In genomic region chr9:128688501-128689292, GRCh38 we compare ENCODE assay signal across 8 cellular contexts. TPM values are rescaled to one million over a fixed set of nuclear protein-coding genes. Genes with fewer than 3 reads are reported as not detected.
DNase-seq lines count a peak whose midpoint lies in the region; ATAC-seq and TF ChIP-seq lines count a peak whose summit lies in the region.

A gene with protein sequence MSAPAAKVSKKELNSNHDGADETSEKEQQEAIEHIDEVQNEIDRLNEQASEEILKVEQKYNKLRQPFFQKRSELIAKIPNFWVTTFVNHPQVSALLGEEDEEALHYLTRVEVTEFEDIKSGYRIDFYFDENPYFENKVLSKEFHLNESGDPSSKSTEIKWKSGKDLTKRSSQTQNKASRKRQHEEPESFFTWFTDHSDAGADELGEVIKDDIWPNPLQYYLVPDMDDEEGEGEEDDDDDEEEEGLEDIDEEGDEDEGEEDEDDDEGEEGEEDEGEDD (plus strand): TSS chr9:128689222. CDS start chr9:128689583, 361 bp downstream.

- H3K4me1 ChIP-seq in gastroesophageal sphincter: peaks cover 4 to 49% (median 21%) of the 10 kb centered on the region in 3 donors

- in situ Hi-C loops in G401 (cut with HindIII; ENCODE audit: low sequenced_read_pairs): no loop called here

- DNase-seq in G401 (ENCODE audit: low spot score): peak; percentile 90
- DNase-seq in HEK293T (ENCODE audit: extremely low spot score): peak; percentile 97
- peak; percentile 95 for DNase-seq in NAMALWA (ENCODE audit: low spot score)
- no peak for DNase-seq in SK-N-MC (ENCODE audit: low read depth, low spot score)
- peak; percentile 93 for DNase-seq in activated naive CD4-positive, alpha-beta T cell treated with anti-CD3 and anti-CD28 coated beads, Interleukin-2, amount 10 ng/mL, durations not matched to agents 7 days and 5 days
- peak in 55 of 56 donors; percentile 52 to 94 (median 85) for DNase-seq in nucleus accumbens (lab: John Stamatoyannopoulos, UW)
- DNase-seq in superior temporal gyrus (ENCODE audit: extremely low spot score): peak; percentile 89

- H3K4me3 ChIP-seq in SK-N-MC: peak within 1 kb of the TSS; percentile 91
- H3K4me3 ChIP-seq in gastroesophageal sphincter: peak within 1 kb of the TSS; percentile 71 to 95

- H3K9me3 ChIP-seq in SK-N-MC (ENCODE audit: low read depth, low read length) (no peaks in the 10 kb centered on the region), gastroesophageal sphincter (no peaks in the 10 kb centered on the region)

- H3K27me3 Mint-ChIP-seq in activated naive CD4-positive, alpha-beta T cell treated with anti-CD3 and anti-CD28 coated beads, Interleukin-2, amount 10 ng/mL, durations not matched to agents 7 days and 5 days: no peaks in the 10 kb centered on the region

- H3K27ac Mint-ChIP-seq in activated naive CD4-positive, alpha-beta T cell treated with anti-CD3 and anti-CD28 coated beads, Interleukin-2, amount 10 ng/mL, durations not matched to agents 7 days and 5 days: peak within 1 kb of the TSS; percentile 99

- peak in 1 of 4 experiments; percentile 26 for TF ChIP-seq CTCF in gastroesophageal sphincter (IDR thresholded peaks at IDR 0.05)

- no peaks in the 10 kb centered on the region for H3K9me3 Mint-ChIP-seq in activated naive CD4-positive, alpha-beta T cell treated with anti-CD3 and anti-CD28 coated beads, Interleukin-2, amount 10 ng/mL, durations not matched to agents 7 days and 5 days

- peak; percentile 96 for ATAC-seq in gastroesophageal sphincter

- WGBS in gastroesophageal sphincter (ENCODE audit: low coverage in 1 of 2), 2 donors: 50 to 60% methylated on average over 1 to 4 of the region's 93 CpGs

- TF ChIP-seq POLR2A in gastroesophageal sphincter (IDR thresholded peaks at IDR 0.05): peak in 1 of 2 donors; percentile 97

- TF ChIP-seq EP300 in gastroesophageal sphincter (IDR thresholded peaks at IDR 0.05): no peak

- peaks cover 63% of the 10 kb centered on the region for H3K4me1 Mint-ChIP-seq in activated naive CD4-positive, alpha-beta T cell treated with anti-CD3 and anti-CD28 coated beads, Interleukin-2, amount 10 ng/mL, durations not matched to agents 7 days and 5 days

- POLR2A ChIA-PET in HEK293T (lab: Yijun Ruan, JAX): interaction anchor here (0.7 to 3.1 kb wide), 16 partner anchors 8 to 392 kb away, joined by 3 to 10 read pairs (median 4); partner anchors contain the start of genes DOLPP1, DYNC2I2, ENDOG and SPOUT1

- peak within 1 kb of the TSS; percentile 79 for H3K4me3 Mint-ChIP-seq in activated naive CD4-positive, alpha-beta T cell treated with anti-CD3 and anti-CD28 coated beads, Interleukin-2, amount 10 ng/mL, durations not matched to agents 7 days and 5 days

- no peaks in the 10 kb centered on the region for H3K27me3 ChIP-seq in gastroesophageal sphincter

- peak within 1 kb of the TSS; percentile 92 for H3K9ac ChIP-seq in SK-N-MC (ENCODE audit: insufficient read length)

- CTCF ChIA-PET in HEK293T (lab: Yijun Ruan, JAX): interaction anchor here (0.5 to 2.5 kb wide), 3 partner anchors 14 to 106 kb away, joined by 3 to 9 read pairs (median 6); partner anchors contain the start of gene PKN3
- CTCF ChIA-PET in activated naive CD4-positive, alpha-beta T cell treated with anti-CD3 and anti-CD28 coated beads, Interleukin-2, amount 10 ng/mL, durations not matched to agents 7 days and 5 days (lab: Charles Lee): no interaction called here

- H3K36me3 ChIP-seq in SK-N-MC (ENCODE audit: insufficient read depth, low read length) (peaks cover 35% of the 10 kb centered on the region), gastroesophageal sphincter (peaks cover 0 to 23% of the 10 kb centered on the region in 2 donors)

- H3K27ac ChIP-seq in SK-N-MC: peak within 1 kb of the TSS; percentile 96
- H3K27ac ChIP-seq in gastroesophageal sphincter: peak within 1 kb of the TSS; percentile 91 to 99 (median 96)

- H3K36me3 Mint-ChIP-seq in activated naive CD4-positive, alpha-beta T cell treated with anti-CD3 and anti-CD28 coated beads, Interleukin-2, amount 10 ng/mL, durations not matched to agents 7 days and 5 days: peaks cover 26% of the 10 kb centered on the region

TF ChIP-seq in HEK293T, 16 proteins besides CTCF, POLR2A, EP300 and RAD21:
- no peak for TF ChIP-seq NFRKB (IDR thresholded peaks at IDR 0.05)
- no peak for TF ChIP-seq HDGF (IDR thresholded peaks at IDR 0.05; ENCODE audit: borderline replicate concordance)
- no peak for TF ChIP-seq PKNOX1 (IDR thresholded peaks at IDR 0.05)
- TF ChIP-seq BHLHE40 (IDR thresholded peaks at IDR 0.05; ENCODE audit: borderline replicate concordance): no peak
- TF ChIP-seq LEF1 (IDR thresholded peaks at IDR 0.05; ENCODE audit: borderline replicate concordance): no peak
- TF ChIP-seq FOXA1 (IDR thresholded peaks at IDR 0.05): no peak
- peak; percentile 47; the same call in 1 of the 2 replicates for TF ChIP-seq L3MBTL2 (conservative IDR thresholded peaks at IDR 0.05)
- TF ChIP-seq FOXK2 (IDR thresholded peaks at IDR 0.05): no peak
TF ChIP-seq in HEK293T: peak in this region for 1.

RNA-seq across cellular contexts. Expression of the gene that starts here (rescaled TPM):
- 794 and 1,249 TPM in 2 replicates for total RNA-seq in G401 (2014; rRNA removed; shearing (Covaris generic))
- 100 to 1,000 TPM; 209 to 355 (median 256) TPM for total RNA-seq in gastroesophageal sphincter
